In genomic region chr18:70662588-70662987, GRCh38 we compare ENCODE assay signal across 11 cellular contexts.
"Had no signal": no experiment of that assay in that cellular context is flagged by ENCODE, and none has a peak within 500 bp of the region (broad histone marks: within the 10 kb centered on the region; RNA-seq: fewer than 3 reads in every experiment).

No MANE protein-coding gene starts in this region.

- ATAC-seq: pancreas, SK-N-SH treated with all-trans-retinoic acid at 6 μM for 48 hours had no signal

- H3K9me3 ChIP-seq: ascending aorta, pancreas, vagina had no signal

- H3K4me3 ChIP-seq: ascending aorta, esophagus muscularis mucosa, pancreas, tibial nerve, vagina had no signal

- H3K27ac ChIP-seq: ascending aorta, esophagus muscularis mucosa, pancreas, tibial nerve, vagina had no signal

- H3K36me3 ChIP-seq: ascending aorta, esophagus muscularis mucosa, pancreas, tibial nerve, vagina had no signal

- DNase-seq: activated CD8-positive, alpha-beta memory T cell treated with anti-CD3 and anti-CD28 coated beads for 24 hours; hypothalamus; kidney glomerular epithelial cell; mesendoderm; pancreas; stimulated activated CD4-positive, alpha-beta T cell treated with anti-CD3 and anti-CD28 coated beads, Interleukin-12 subunit alpha, Interleukin-12 subunit beta, amount 100 ng/mL, for 4 hours had no signal

- H3K4me1 ChIP-seq: ascending aorta, esophagus muscularis mucosa, pancreas, tibial nerve, vagina had no signal

- H3K27me3 ChIP-seq: ascending aorta, esophagus muscularis mucosa, pancreas, tibial nerve, vagina had no signal
